Comparison of ENCODE assay signal across 21 cellular contexts in genomic region chr4:735583-735982, GRCh38. TPM values are rescaled to one million over a fixed set of nuclear protein-coding genes. Genes with fewer than 3 reads are reported as not detected.
DNase-seq lines count a peak whose midpoint lies in the region; ATAC-seq, FAIRE-seq and TF ChIP-seq lines count a peak whose summit lies in the region.
"Had no signal": no experiment of that assay in that cellular context is flagged by ENCODE, and none has a peak within 500 bp of the region (broad histone marks: within the 10 kb centered on the region; RNA-seq: fewer than 3 reads in every experiment).

No MANE protein-coding gene starts in this region.

- H3K4me3 ChIP-seq in H1 (ENCODE audit: extremely low read depth in 1 of 4, insufficient read depth in 2 of 4, low read depth in 3 of 4, low read length in 4 of 4) (no peak overlapping the region), osteoblast (ENCODE audit: insufficient read depth, low read length) (no peak overlapping the region)
- H3K4me3 ChIP-seq: GM23338, HAP-1 had no signal

- no peak overlapping the region for H3K27ac Mint-ChIP-seq in natural killer cell treated with Interleukin-12 subunit alpha and Interleukin-12 subunit beta and Interleukin-15 and Interleukin-18, amount 100 ng/mL, for 72 hours
- no peak overlapping the region for H3K27ac Mint-ChIP-seq in natural killer cell
- H3K27ac Mint-ChIP-seq: GM23338, HFFc6 had no signal

- no peak overlapping the region for H2BK5ac ChIP-seq in H1 (ENCODE audit: low read depth, low read length)

- H3K4me3 Mint-ChIP-seq in natural killer cell treated with Interleukin-12 subunit alpha and Interleukin-12 subunit beta and Interleukin-15 and Interleukin-18, amount 100 ng/mL, for 72 hours: no peak overlapping the region
- no peak overlapping the region for H3K4me3 Mint-ChIP-seq in natural killer cell
- H3K4me3 Mint-ChIP-seq: CD4-positive, alpha-beta memory T cell; GM23338; HFFc6 had no signal

- no peaks in the 10 kb centered on the region for H3K4me1 ChIP-seq in H1 (replicated peaks in 1 of 4; ENCODE audit: control insufficient read depth in 3 of 4, insufficient read depth in 4 of 4, low read length in 3 of 4)
- H3K4me1 ChIP-seq in osteoblast (ENCODE audit: insufficient read depth, low read length): no peaks in the 10 kb centered on the region
- H3K4me1 ChIP-seq: HAP-1 had no signal

- no peak overlapping the region for H3K56ac ChIP-seq in H1 (replicated peaks; ENCODE audit: insufficient read length, low read depth, low read length)

- no peak for ATAC-seq in natural killer cell treated with Interleukin-12 subunit alpha and Interleukin-12 subunit beta and Interleukin-15 and Interleukin-18, amount 100 ng/mL, for 72 hours
- ATAC-seq in natural killer cell: no peak
- ATAC-seq: GM23338 had no signal

- H2BK15ac ChIP-seq in H1 (ENCODE audit: low read length): no peak overlapping the region

- H3K79me2 ChIP-seq in H1 (ENCODE audit: control insufficient read depth in 1 of 2, insufficient read depth in 2 of 2, low read length in 2 of 2) (no peaks in the 10 kb centered on the region), osteoblast (ENCODE audit: insufficient read depth, low read length) (peaks cover 2% of the 10 kb centered on the region)

- H4K5ac ChIP-seq in H1 (ENCODE audit: insufficient read length, low read depth, low read length): no peak overlapping the region

- H3K79me1 ChIP-seq in H1 (ENCODE audit: low read depth, low read length): peaks cover 2% of the 10 kb centered on the region; the same call in 1 of the 2 replicates

- TF ChIP-seq CTCF in natural killer cell (IDR thresholded peaks at IDR 0.05) (no peak), H1 (IDR thresholded peaks at IDR 0.05; ENCODE audit: control extremely low read depth in 1 of 3, insufficient read depth in 1 of 3, low read depth in 1 of 3, low read length in 3 of 3) (no peak), osteoblast (IDR thresholded peaks at IDR 0.05; ENCODE audit: extremely low read depth, low read depth, low read length) (no peak)

- POLR2A ChIA-PET in H1 (lab: Charles Lee; ENCODE audit: partially characterized antibody): no interaction called here

- FAIRE-seq in H1 (lab: Jason Lieb, UNC): no peak
- FAIRE-seq: GM12891, GM18507, H54 had no signal

- H3K4me1 Mint-ChIP-seq in natural killer cell treated with Interleukin-12 subunit alpha and Interleukin-12 subunit beta and Interleukin-15 and Interleukin-18, amount 100 ng/mL, for 72 hours (ENCODE audit: low read depth in 2 of 2): peaks cover 0 to 3% of the 10 kb centered on the region in 2 donors
- H3K4me1 Mint-ChIP-seq in natural killer cell: no peaks in the 10 kb centered on the region
- H3K4me1 Mint-ChIP-seq: GM23338 had no signal

- peaks cover 8 to 10% of the 10 kb centered on the region in 2 experiments for H4K20me1 ChIP-seq in H1 (replicated peaks in 1 of 2; ENCODE audit: control insufficient read depth in 1 of 2, insufficient read depth in 2 of 2, low read length in 2 of 2)
- peaks cover 11% of the 10 kb centered on the region for H4K20me1 ChIP-seq in osteoblast (ENCODE audit: insufficient read depth, low read length)

- H3K9me3 ChIP-seq in H1 (ENCODE audit: insufficient read depth in 2 of 2, low read depth in 1 of 2, low read length in 1 of 2) (peaks cover 0 to 5% of the 10 kb centered on the region in 2 experiments; a peak in 1 of 4 replicates), osteoblast (ENCODE audit: low read depth, low read length) (no peaks in the 10 kb centered on the region)
- H3K9me3 ChIP-seq: HAP-1 had no signal

- H2BK120ac ChIP-seq in H1 (replicated peaks; ENCODE audit: low read depth, low read length): no peak overlapping the region

- H2AK5ac ChIP-seq in H1 (ENCODE audit: low read depth, low read length): no peak overlapping the region

- TF ChIP-seq EP300 in H1 (IDR thresholded peaks at IDR 0.05; ENCODE audit: borderline replicate concordance in 1 of 2, low read depth in 2 of 2, low read length in 2 of 2): no peak

- no peak overlapping the region for H3K9ac ChIP-seq in H1 (replicated peaks in 1 of 4; ENCODE audit: extremely low read depth in 1 of 4, low read depth in 3 of 4, low read length in 3 of 4)

- DNase-seq in natural killer cell treated with Interleukin-12 subunit alpha and Interleukin-12 subunit beta and Interleukin-15 and Interleukin-18, amount 100 ng/mL, for 72 hours (ENCODE audit: low spot score): peak; percentile 22
- DNase-seq in natural killer cell (no peak), H1 (ENCODE audit: low read depth in 1 of 2, low spot score in 2 of 2) (no peak), osteoblast (ENCODE audit: insufficient read length, low spot score, missing footprints) (peak; percentile 47), NCI-H128 (lab: John Stamatoyannopoulos, UW; ENCODE audit: unreplicated experiment) (no peak), T1000 (lab: John Stamatoyannopoulos, UW) (no peak)
- DNase-seq: C1 segment of cervical spinal cord; Calu3; CD4-positive, alpha-beta memory T cell; COR-L47; DMS53; DMS79 treated with DMSO at 0.1 percent for 48 hours; GF-D8; HFFc6 had no signal

- CTCF ChIA-PET in H1 (lab: Charles Lee; ENCODE audit: partially characterized antibody): no interaction called here

- no peak overlapping the region for H3K18ac ChIP-seq in H1 (ENCODE audit: extremely low read depth, low read length)

- TF ChIP-seq POLR2A in H1 (IDR thresholded peaks at IDR 0.05; ENCODE audit: control extremely low read depth in 1 of 2, low read depth in 2 of 2, low read length in 2 of 2): no peak

- no peaks in the 10 kb centered on the region for H3K23me2 ChIP-seq in H1 (ENCODE audit: low read depth, low read length)

- H3K4me2 ChIP-seq in H1 (ENCODE audit: insufficient read depth in 1 of 2, low read depth in 2 of 2, low read length in 2 of 2): no peak overlapping the region
- no peak overlapping the region for H3K4me2 ChIP-seq in osteoblast (ENCODE audit: insufficient read depth, low read length)
- H3K4me2 ChIP-seq: GM23338 had no signal

- H4K8ac ChIP-seq in H1 (ENCODE audit: extremely low read depth, insufficient read depth, low read length): peak overlapping the region; percentile 25; the same call in 1 of the 2 replicates

- H3K27ac ChIP-seq in H1 (ENCODE audit: low read depth, low read length) (no peak overlapping the region), osteoblast (ENCODE audit: low read depth, low read length) (no peak overlapping the region)

- peaks cover 3% of the 10 kb centered on the region for H3K36me3 Mint-ChIP-seq in natural killer cell treated with Interleukin-12 subunit alpha and Interleukin-12 subunit beta and Interleukin-15 and Interleukin-18, amount 100 ng/mL, for 72 hours
- no peaks in the 10 kb centered on the region for H3K36me3 Mint-ChIP-seq in natural killer cell

- no peaks in the 10 kb centered on the region for H3K27me3 Mint-ChIP-seq in natural killer cell treated with Interleukin-12 subunit alpha and Interleukin-12 subunit beta and Interleukin-15 and Interleukin-18, amount 100 ng/mL, for 72 hours
- H3K27me3 Mint-ChIP-seq in natural killer cell (ENCODE audit: low read depth in 2 of 2): no peaks in the 10 kb centered on the region
- H3K27me3 Mint-ChIP-seq: CD4-positive, alpha-beta memory T cell had no signal

- no peak overlapping the region for H3K14ac ChIP-seq in H1 (ENCODE audit: insufficient read length)

- no peak overlapping the region for H2BK20ac ChIP-seq in H1 (ENCODE audit: low read length)

- H3K36me3 ChIP-seq in H1 (ENCODE audit: control insufficient read depth in 2 of 4, insufficient read depth in 4 of 4, low read length in 3 of 4) (peaks cover 23 to 65% (median 41%) of the 10 kb centered on the region in 4 experiments), osteoblast (ENCODE audit: insufficient read depth, low read length) (peaks cover 66% of the 10 kb centered on the region)

- no peak overlapping the region for H3K23ac ChIP-seq in H1 (ENCODE audit: insufficient read length)

- no peak overlapping the region for H2BK12ac ChIP-seq in H1 (ENCODE audit: low read depth, low read length)

- H4K91ac ChIP-seq in H1 (replicated peaks; ENCODE audit: insufficient read length, low read length): no peak overlapping the region

- TF ChIP-seq RAD21 in H1 (IDR thresholded peaks at IDR 0.05 in 1 of 2, conservative IDR thresholded peaks at IDR 0.05 in 1 of 2; ENCODE audit: low read depth in 2 of 2, low read length in 2 of 2): no peak

- WGBS in H1 (ENCODE audit: extremely low coverage in 1 of 2, insufficient coverage in 1 of 2, insufficient read length in 1 of 2, insufficient replicate concordance in 2 of 2, low coverage in 1 of 2, low lambda C conversion rate in 2 of 2, missing lambda C conversion rate in 1 of 2), 2 experiments: 94% methylated on average over 8 of the region's 8 CpGs; no CpG with 5 or more reads in 1 of the 2 experiments

- no peak overlapping the region for H3K4ac ChIP-seq in H1 (replicated peaks; ENCODE audit: insufficient read length, low read depth, low read length)

- H3K9me3 Mint-ChIP-seq in natural killer cell treated with Interleukin-12 subunit alpha and Interleukin-12 subunit beta and Interleukin-15 and Interleukin-18, amount 100 ng/mL, for 72 hours: no peaks in the 10 kb centered on the region
- H3K9me3 Mint-ChIP-seq in natural killer cell: no peaks in the 10 kb centered on the region
- H3K9me3 Mint-ChIP-seq: GM23338 had no signal

- H3K27me3 ChIP-seq in H1 (replicated peaks in 1 of 4; ENCODE audit: control insufficient read depth in 3 of 4, extremely low read depth in 1 of 4, insufficient read depth in 3 of 4, low read length in 3 of 4): no peaks in the 10 kb centered on the region
- H3K27me3 ChIP-seq in osteoblast (ENCODE audit: insufficient read depth, low read length): no peaks in the 10 kb centered on the region

- intact Hi-C loops in natural killer cell (cut with micrococcal nuclease): no loop called here

- H2AFZ ChIP-seq in H1 (ENCODE audit: low read length) (no peak overlapping the region), osteoblast (ENCODE audit: low read length) (no peak overlapping the region)
- H2AFZ ChIP-seq: GM23338 had no signal

RNA-seq across cellular contexts. Expression of gene PCGF3, which starts 30.0 kb away (rescaled TPM):
- 10 to 100 TPM; 50.6 to 54.3 TPM for total RNA-seq in natural killer cell treated with Interleukin-12 subunit alpha and Interleukin-12 subunit beta and Interleukin-15 and Interleukin-18, amount 100 ng/mL, for 72 hours
- 100 to 1,000 TPM in 1 of 3 donors, 10 to 100 TPM in 2; 71.2 to 101 (median 97.2) TPM for total RNA-seq in natural killer cell
- 49.7 and 52.9 TPM in 2 replicates for total RNA-seq in H1 (2021; fragmentation: NEBNext Ultra II Directional; extraction: Animal tissue kit (Norgen Biotek cat#: 25700))
- polyA plus RNA-seq in H1 (2011; rRNA removed): 52.7 and 67.4 TPM in 2 replicates
- polyA plus RNA-seq in H1 (2011; cell fraction: cytosol; rRNA removed): 59.3 TPM
- polyA plus RNA-seq in H1 (2011; cell fraction: nucleus; rRNA removed): 236 TPM
- polyA plus RNA-seq in H1 (2012, experiment 1 of 2): 39.7 to 58.4 TPM (median 51.5 TPM) in 4 replicates
- polyA plus RNA-seq in H1 (2012, experiment 2 of 2): 19.5 TPM
- polyA plus RNA-seq in H1 (2013, experiment 1 of 2): 37.7 TPM
- 33.4 TPM for polyA plus RNA-seq in H1 (2013, experiment 2 of 2)
- polyA minus RNA-seq in H1 (2011; rRNA and poly(A)+ RNA removed): 41.1 and 51.6 TPM in 2 replicates
- polyA minus RNA-seq in H1 (2011; cell fraction: cytosol; rRNA and poly(A)+ RNA removed): 50.2 TPM
- polyA minus RNA-seq in H1 (2011; cell fraction: nucleus; rRNA and poly(A)+ RNA removed): 73.3 TPM
- total RNA-seq in osteoblast: 32.7 and 43.1 TPM in 2 replicates

RNA-seq across cellular contexts. Expression of gene SLC49A3, which starts 46.6 kb away (rescaled TPM):
- 10 to 100 TPM; 10.5 to 15.9 TPM for total RNA-seq in natural killer cell treated with Interleukin-12 subunit alpha and Interleukin-12 subunit beta and Interleukin-15 and Interleukin-18, amount 100 ng/mL, for 72 hours
- total RNA-seq in natural killer cell (10 to 100 TPM; 10.0 to 14.9 (median 10.4) TPM), osteoblast (11.6 and 13.6 TPM in 2 replicates)
- 5.7 and 8.8 TPM in 2 replicates for total RNA-seq in H1 (2021; fragmentation: NEBNext Ultra II Directional; extraction: Animal tissue kit (Norgen Biotek cat#: 25700))
- polyA plus RNA-seq in H1 (2011; rRNA removed): 5.0 and 6.7 TPM in 2 replicates
- polyA plus RNA-seq in H1 (2011; cell fraction: cytosol; rRNA removed): 5.4 TPM
- polyA plus RNA-seq in H1 (2011; cell fraction: nucleus; rRNA removed): 16.0 TPM
- 2.3 to 6.0 TPM (median 5.7 TPM) in 4 replicates for polyA plus RNA-seq in H1 (2012, experiment 1 of 2)
- polyA plus RNA-seq in H1 (2012, experiment 2 of 2): 3.0 TPM
- 2.3 TPM for polyA plus RNA-seq in H1 (2013, experiment 1 of 2)
- polyA plus RNA-seq in H1 (2013, experiment 2 of 2): 1.9 TPM
- polyA minus RNA-seq in H1 (2011; rRNA and poly(A)+ RNA removed): 0.98 and 2.7 TPM in 2 replicates
- 2.9 TPM for polyA minus RNA-seq in H1 (2011; cell fraction: cytosol; rRNA and poly(A)+ RNA removed)
- 9.7 TPM for polyA minus RNA-seq in H1 (2011; cell fraction: nucleus; rRNA and poly(A)+ RNA removed)
- total RNA-seq: Daoy, G401 had no signal
- polyA plus RNA-seq: CD4-positive, alpha-beta memory T cell had no signal

Comparison
In these comparisons a context has a peak if more than half of its experiments do, and no peak if none do; other contexts are left out.
1. DNase-seq: peak in natural killer cell treated with Interleukin-12 subunit alpha and Interleukin-12 subunit beta and Interleukin-15 and Interleukin-18, amount 100 ng/mL, for 72 hours (single experiment) and osteoblast (single experiment); none in natural killer cell (single experiment), H1 (0 of 2), NCI-H128 (single experiment) and T1000 (single experiment).